Comparison of ENCODE assay signal across 17 cellular contexts in genomic region chr11:69568809-69569097, GRCh38.
DNase-seq lines count a peak whose midpoint lies in the region; ATAC-seq, FAIRE-seq and TF ChIP-seq lines count a peak whose summit lies in the region.
"Had no signal": no experiment of that assay in that cellular context is flagged by ENCODE, and none has a peak within 500 bp of the region (broad histone marks: within the 10 kb centered on the region; RNA-seq: fewer than 3 reads in every experiment).

No MANE protein-coding gene starts in this region.

- TF ChIP-seq RAD21 in HepG2 (CRISPR knock-in tag; IDR thresholded peaks at IDR 0.05) = no peak

- 71% methylated on average over 4 of the region's 4 CpGs for WGBS in HepG2 (ENCODE audit: low lambda C conversion rate)
- whole genome bisulfite sequencing in neuronal stem cell (ENCODE audit: extremely low coverage in 2 of 2, insufficient read length in 2 of 2, insufficient replicate concordance in 1 of 2), 2 donors = no CpG with 5 or more reads among the region's 4 CpGs
- WGBS in ovary, 3 donors = 37 to 84% (median 67%) methylated on average over 4 of the region's 4 CpGs

- H3K18ac ChIP-seq in neuronal stem cell (ENCODE audit: low read length) = no peak overlapping the region

- no peak overlapping the region for H2BK120ac ChIP-seq in neuronal stem cell (ENCODE audit: low read depth, low read length)

- TF ChIP-seq CTCF in coronary artery (IDR thresholded peaks at IDR 0.05) (no peak), HepG2 (CRISPR knock-in tag; IDR thresholded peaks at IDR 0.05) (no peak), ovary (IDR thresholded peaks at IDR 0.05) (no peak)

- in situ Hi-C loops in HepG2 (cut with HindIII; ENCODE audit: extremely low pct_ligation_motif_present, low pct_unique_long_range_greater_than_20kb) = no loop called here

- CTCF ChIA-PET in HepG2 (lab: Yijun Ruan, JAX; ENCODE audit: low intra/inter-chr PET ratio, low total read pairs) = no interaction called here

- H3K4me3 ChIP-seq in coronary artery (no peak overlapping the region), HepG2 (replicated peaks in 1 of 3; ENCODE audit: insufficient read depth in 1 of 3, low read depth in 2 of 3, low read length in 3 of 3) (no peak overlapping the region; a peak in 1 of 6 replicates), neuronal stem cell (ENCODE audit: low read length in 2 of 2) (peak overlapping the region in 1 of 2 donors; percentile 42), ovary (no peak overlapping the region), MG63 (no peak overlapping the region)

- TF ChIP-seq EP300 in HepG2 (IDR thresholded peaks at IDR 0.05; ENCODE audit: low read depth in 2 of 2, low read length in 2 of 2) (no peak), HepG2 (CRISPR knock-in tag; IDR thresholded peaks at IDR 0.05; ENCODE audit: borderline replicate concordance) (no peak), ovary (IDR thresholded peaks at IDR 0.05) (no peak)

- no peaks in the 10 kb centered on the region for H4K20me1 ChIP-seq in HepG2 (ENCODE audit: insufficient read depth, low read length)

- H3K23ac ChIP-seq in neuronal stem cell (ENCODE audit: low read depth, low read length, poor library complexity) = no peak overlapping the region

- no peak for ATAC-seq in HepG2
- ATAC-seq: CD8-positive, alpha-beta T cell had no signal

- no peak overlapping the region for H4K8ac ChIP-seq in neuronal stem cell (ENCODE audit: low read depth, low read length)

- peak overlapping the region; percentile 69 for H3K4me2 ChIP-seq in HepG2 (ENCODE audit: low read depth, low read length)
- H3K4me2 ChIP-seq in neuronal stem cell (ENCODE audit: insufficient read depth, low read length, poor library complexity, severe bottlenecking) = no peak overlapping the region

- peak overlapping the region; percentile 14 for H3K14ac ChIP-seq in neuronal stem cell (ENCODE audit: low read length)

- peak; percentile 7 for DNase-seq in coronary artery (ENCODE audit: low spot score)
- no peak for DNase-seq in HepG2 (ENCODE audit: low spot score)
- no peak for DNase-seq in neuronal stem cell (ENCODE audit: low spot score)
- no peak for DNase-seq in ovary
- no peak for DNase-seq in MG63
- DNase-seq in C1 segment of cervical spinal cord (lab: John Stamatoyannopoulos, UW) = no peak
- DNase-seq: Caco-2; CD4-positive, CD25-positive, alpha-beta regulatory T cell; CD8-positive, alpha-beta T cell; DMS153; DND-41; GOT3; H7; HCEC 1CT had no signal

- H3K27ac ChIP-seq in coronary artery = no peak overlapping the region
- peak overlapping the region; percentile 56 for H3K27ac ChIP-seq in HepG2 (ENCODE audit: extremely low read length, insufficient read depth, low read length)
- no peak overlapping the region for H3K27ac ChIP-seq in neuronal stem cell (replicated peaks; ENCODE audit: low read length)
- H3K27ac ChIP-seq in ovary = no peak overlapping the region
- H3K27ac ChIP-seq: C4-2B had no signal

- BruUV-seq in HepG2 (replicated peaks; lab: Mats Ljungman, UMichigan) = no TSS peak

- H3K4me1 ChIP-seq in HepG2 (ENCODE audit: insufficient read depth, low read length) (peaks cover 55% of the 10 kb centered on the region), neuronal stem cell (ENCODE audit: control insufficient read depth in 2 of 2, insufficient read depth in 1 of 2, low read depth in 1 of 2, low read length in 2 of 2) (peaks cover 0 to 4% of the 10 kb centered on the region in 2 donors), ovary (ENCODE audit: insufficient read depth) (no peaks in the 10 kb centered on the region)
- H3K4me1 ChIP-seq: Caco-2 had no signal

- H2AK5ac ChIP-seq in neuronal stem cell (ENCODE audit: low read depth, low read length) = no peak overlapping the region

- no peak overlapping the region for H2BK12ac ChIP-seq in neuronal stem cell (ENCODE audit: low read length)

- H4K91ac ChIP-seq in neuronal stem cell (ENCODE audit: low read depth, low read length, poor library complexity) = peak overlapping the region; percentile 80

- POLR2A ChIA-PET in HepG2 (lab: Yijun Ruan, JAX) = no interaction called here

- TF ChIP-seq POLR2A in HepG2 (IDR thresholded peaks at IDR 0.05; ENCODE audit: insufficient read depth in 1 of 2, low read depth in 2 of 2, low read length in 2 of 2) (no peak), ovary (IDR thresholded peaks at IDR 0.05) (no peak)

- peak overlapping the region; percentile 14; the same call in 1 of the 2 replicates for H3K9ac ChIP-seq in HepG2 (ENCODE audit: insufficient read depth, low read depth, low read length)
- H3K9ac ChIP-seq in neuronal stem cell (ENCODE audit: low read depth, low read length, poor library complexity) = no peak overlapping the region

- intact Hi-C loops in HepG2 (cut with micrococcal nuclease; ENCODE audit: unreplicated experiment) (no loop called here), ovary (cut with DNase I) (no loop called here)

- H3K79me2 ChIP-seq in HepG2 (ENCODE audit: insufficient read depth, low read length) = no peaks in the 10 kb centered on the region

- H3K36me3 ChIP-seq in HepG2 (replicated peaks in 1 of 2; ENCODE audit: control insufficient read depth in 1 of 2, insufficient read depth in 2 of 2, low read length in 2 of 2) (no peaks in the 10 kb centered on the region), neuronal stem cell (replicated peaks in 1 of 2; ENCODE audit: control insufficient read depth in 2 of 2, insufficient read depth in 2 of 2, low read length in 2 of 2) (no peaks in the 10 kb centered on the region), ovary (no peaks in the 10 kb centered on the region), MG63 (no peaks in the 10 kb centered on the region)

- no peak for FAIRE-seq in HepG2 (lab: Jason Lieb, UNC)
- FAIRE-seq: G401.6, GM12892 had no signal

- 0 out of 5 replicates have a peak, but pooled peaks cover 0 to 5% of the 10 kb centered on the region in 2 experiments for H3K27me3 ChIP-seq in HepG2 (ENCODE audit: control insufficient read depth in 1 of 2, insufficient read depth in 2 of 2, low read length in 2 of 2)
- peaks cover 0 to under 1% (median 0%) of the 10 kb centered on the region in 3 experiments for H3K27me3 ChIP-seq in neuronal stem cell (ENCODE audit: control insufficient read depth in 3 of 3, insufficient read depth in 3 of 3, low read depth in 1 of 3, low read length in 3 of 3)
- no peaks in the 10 kb centered on the region for H3K27me3 ChIP-seq in ovary
- H3K27me3 ChIP-seq in MG63 = no peaks in the 10 kb centered on the region

- H2BK5ac ChIP-seq in neuronal stem cell (ENCODE audit: low read length) = no peak overlapping the region

- no peak overlapping the region for H3K4ac ChIP-seq in neuronal stem cell (ENCODE audit: low read length)

- H3K79me1 ChIP-seq in neuronal stem cell (ENCODE audit: low read depth, low read length) = no peaks in the 10 kb centered on the region

- H2BK15ac ChIP-seq in neuronal stem cell (ENCODE audit: low read length) = no peak overlapping the region

- H2AFZ ChIP-seq in HepG2 (ENCODE audit: low read length) (no peak overlapping the region), neuronal stem cell (ENCODE audit: low read length) (no peak overlapping the region)

- H3K9me3 ChIP-seq in HepG2 (ENCODE audit: low read length) (no peaks in the 10 kb centered on the region), neuronal stem cell (replicated peaks in 1 of 2; ENCODE audit: control insufficient read depth in 2 of 2, insufficient read depth in 1 of 2, low read depth in 1 of 2, low read length in 2 of 2) (peaks cover 0 to 2% of the 10 kb centered on the region in 2 donors), ovary (no peaks in the 10 kb centered on the region), MG63 (no peaks in the 10 kb centered on the region)

TF ChIP-seq in HepG2, 621 proteins besides CTCF, POLR2A, EP300 and RAD21:
- TF ChIP-seq HOXA7 (CRISPR knock-in tag; IDR thresholded peaks at IDR 0.05) (no peak), CENPT (CRISPR knock-in tag; IDR thresholded peaks at IDR 0.05; ENCODE audit: low read depth) (0 out of 2 replicates have a peak, but pooled peaks have one; percentile 44)
